Comparison of ENCODE assay signal across 24 cellular contexts in the genomic region with DNA sequence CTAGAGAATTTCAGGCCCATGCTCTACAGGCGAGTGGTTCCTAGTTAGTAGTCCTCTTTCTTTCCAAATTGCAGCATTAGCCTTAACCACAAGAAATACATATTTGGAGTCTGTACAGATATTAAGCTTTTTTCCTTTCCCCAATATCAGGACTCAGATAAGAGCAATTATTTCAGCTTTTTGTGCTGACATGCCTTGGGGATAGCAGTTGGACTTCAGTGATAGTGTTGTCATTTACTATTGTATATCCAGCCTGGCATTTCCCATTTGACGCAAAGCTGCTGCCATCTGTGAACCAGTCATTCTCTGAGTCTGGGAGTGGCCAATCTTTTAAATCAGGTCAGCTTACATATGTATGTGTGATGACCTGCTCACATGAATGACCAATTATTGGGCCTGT.
"Had no signal": no experiment of that assay in that cellular context is flagged by ENCODE, and none has a peak within 500 bp of the region (broad histone marks: within the 10 kb centered on the region; RNA-seq: fewer than 3 reads in every experiment).

No MANE protein-coding gene starts in this region.

- H3K9me3 ChIP-seq: colonic mucosa, gastrocnemius medialis had no signal

- H3K4me3 ChIP-seq: colonic mucosa, coronary artery, dorsolateral prefrontal cortex, esophagus muscularis mucosa, esophagus squamous epithelium, gastrocnemius medialis, gastroesophageal sphincter, heart left ventricle, heart right ventricle had no signal

- H3K27me3 ChIP-seq: colonic mucosa, esophagus squamous epithelium, foreskin keratinocyte, gastrocnemius medialis, gastroesophageal sphincter, heart left ventricle, heart right ventricle had no signal

- H3K4me1 ChIP-seq: colonic mucosa, esophagus muscularis mucosa, foreskin keratinocyte, gastrocnemius medialis, gastroesophageal sphincter had no signal

- DNase-seq: colonic mucosa; cortex of kidney; dermis blood vessel endothelial cell; dorsolateral prefrontal cortex; effector CD4-positive, alpha-beta T cell; effector CD8-positive, alpha-beta T cell; effector memory CD4-positive, alpha-beta T cell; effector memory CD8-positive, alpha-beta T cell; endodermal cell; erythroblast; esophagus squamous epithelium; foreskin fibroblast; foreskin keratinocyte; foreskin melanocyte; gastrocnemius medialis; glutamatergic neuron; head of caudate nucleus; heart left ventricle; heart right ventricle had no signal

- H3K27ac ChIP-seq: colonic mucosa, coronary artery, dorsolateral prefrontal cortex, epithelial cell of prostate, esophagus muscularis mucosa, esophagus squamous epithelium, foreskin keratinocyte, gastrocnemius medialis, gastroesophageal sphincter, heart left ventricle, heart right ventricle had no signal

- ATAC-seq: effector memory CD8-positive, alpha-beta T cell; esophagus mucosa; foreskin keratinocyte; gastrocnemius medialis; gastroesophageal sphincter; heart left ventricle; heart right ventricle had no signal

- H3K36me3 ChIP-seq: colonic mucosa, gastrocnemius medialis had no signal
